Comparison of ENCODE assay signal across 9 cellular contexts in the genomic region with DNA sequence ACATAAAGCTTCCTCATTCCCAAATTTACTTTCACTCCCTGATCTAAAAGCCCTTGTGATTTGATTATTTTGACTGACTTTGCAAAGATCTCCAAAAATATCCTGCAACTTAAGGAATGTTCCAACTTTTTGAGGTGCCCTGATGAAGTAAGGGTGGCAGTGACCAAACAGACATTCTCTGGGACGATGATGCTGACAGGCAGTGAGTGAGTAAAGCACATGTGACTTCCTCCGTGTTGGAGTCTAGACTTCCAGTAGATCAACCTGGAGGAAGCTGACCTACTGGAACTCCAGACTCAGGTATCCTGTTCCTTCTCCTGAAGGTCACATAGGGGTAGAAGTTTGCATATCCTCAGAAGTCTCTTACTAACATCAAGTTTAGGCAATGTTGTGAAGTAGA. TPM values are rescaled to one million over a fixed set of nuclear protein-coding genes. Genes with fewer than 3 reads are reported as not detected.
DNase-seq lines count a peak whose midpoint lies in the region; ATAC-seq and TF ChIP-seq lines count a peak whose summit lies in the region.
"Had no signal": no experiment of that assay in that cellular context is flagged by ENCODE, and none has a peak within 500 bp of the region (broad histone marks: within the 10 kb centered on the region; RNA-seq: fewer than 3 reads in every experiment).

No MANE protein-coding gene starts in this region.

- peak overlapping the region; percentile 26 for H3K4me3 ChIP-seq in coronary artery
- no peak overlapping the region for H3K4me3 ChIP-seq in transverse colon
- H3K4me3 ChIP-seq in ovary = no peak overlapping the region

- no peak for TF ChIP-seq POLR2A in transverse colon (IDR thresholded peaks at IDR 0.05)
- TF ChIP-seq POLR2A in ovary (IDR thresholded peaks at IDR 0.05) = no peak

- peaks cover 11 to 22% (median 13%) of the 10 kb centered on the region in 4 donors for H3K4me1 ChIP-seq in transverse colon
- H3K4me1 ChIP-seq in ovary (ENCODE audit: insufficient read depth) = peaks cover 10% of the 10 kb centered on the region

- TF ChIP-seq EP300 in transverse colon (IDR thresholded peaks at IDR 0.05; ENCODE audit: low read depth) = no peak
- no peak for TF ChIP-seq EP300 in ovary (IDR thresholded peaks at IDR 0.05)

- 63% methylated on average over 2 of the region's 2 CpGs; no CpG with 5 or more reads in 1 of the 2 donors for WGBS in transverse colon (ENCODE audit: low coverage in 1 of 2), 2 donors
- WGBS in ovary, 3 donors = 67 to 76% (median 69%) methylated on average over 2 of the region's 2 CpGs

- ATAC-seq in GM21528 (IDR thresholded peaks at IDR 0.05; ENCODE audit: low FRiP score, unreplicated experiment) = no peak

- intact Hi-C loops in transverse colon (cut with DNase I; ENCODE audit: low total_unique reads) = no loop called here
- intact Hi-C loops in ovary (cut with DNase I) = loop anchor here in 1 of 4 donors (10.0 kb wide), 1 partner anchor 366 kb away; no protein-coding TSS in a partner anchor

- DNase-seq in LHCN-M2 (ENCODE audit: low read depth) (peak; percentile 53), coronary artery (ENCODE audit: low spot score) (no peak), medulla oblongata (ENCODE audit: extremely low spot score) (peak; percentile 22), transverse colon (no peak), ovary (no peak)
- no peak for DNase-seq in stimulated activated CD4-positive, alpha-beta T cell treated with anti-CD3 and anti-CD28 coated beads, Interleukin-2, amount 100 ng/mL, for 24 hours
- DNase-seq: activated CD4-positive, alpha-beta memory T cell treated with anti-CD3 and anti-CD28 coated beads, Interleukin-2, amount 10 ng/mL, durations not matched to agents 7 days and 5 days; activated naive CD4-positive, alpha-beta T cell treated with Interleukin-2 at 50 U/mL for 16 hours had no signal

- H3K36me3 ChIP-seq in transverse colon (no peaks in the 10 kb centered on the region), ovary (no peaks in the 10 kb centered on the region)

- H3K9me3 ChIP-seq in transverse colon (no peaks in the 10 kb centered on the region), ovary (no peaks in the 10 kb centered on the region)

- H3K27me3 ChIP-seq in transverse colon = no peaks in the 10 kb centered on the region
- no peaks in the 10 kb centered on the region for H3K27me3 ChIP-seq in ovary

- in situ Hi-C loops in transverse colon (cut with MboI; ENCODE audit: low pct_ligation_motif_present in 1 of 4, low pct_unique_long_range_greater_than_20kb in 1 of 4, low sequenced_read_pairs in 3 of 4) = no loop called here

- TF ChIP-seq CTCF in coronary artery (IDR thresholded peaks at IDR 0.05) (no peak), transverse colon (IDR thresholded peaks at IDR 0.05) (no peak), ovary (IDR thresholded peaks at IDR 0.05) (no peak)

- H3K27ac ChIP-seq in coronary artery (peak overlapping the region; percentile 43 to 84), transverse colon (peak overlapping the region; percentile 49 to 71 (median 60)), ovary (no peak overlapping the region)

RNA-seq across cellular contexts. Expression of a gene that starts 16.1 kb away (rescaled TPM):
- total RNA-seq in LHCN-M2 (2014; rRNA removed) (23.9 and 26.1 TPM in 2 replicates), transverse colon (1 to 10 TPM in 3 of 4 donors, not detected in 1; 1.4 to 1.6 (median 1.5) TPM), ovary (1 to 10 TPM in 4 of 7 donors, under 1 TPM in 3; 0.24 to 2.8 (median 1.1) TPM)
- 34.3 TPM for polyA plus RNA-seq in LHCN-M2 (2012)
- 1 to 10 TPM; 1.2 to 2.1 TPM for polyA plus RNA-seq in ovary

Comparison
In these comparisons a context has a peak if more than half of its experiments do, and no peak if none do; other contexts are left out.
1. DNase-seq: peak in LHCN-M2 (single experiment) and medulla oblongata (single experiment); none in coronary artery (single experiment), transverse colon (single experiment), stimulated activated CD4-positive, alpha-beta T cell treated with anti-CD3 and anti-CD28 coated beads, Interleukin-2, amount 100 ng/mL, for 24 hours (0 of 2) and ovary (0 of 5).
2. H3K27ac ChIP-seq: peak in coronary artery (2 of 2) and transverse colon (4 of 4); none in ovary (0 of 2).